In the genomic region with DNA sequence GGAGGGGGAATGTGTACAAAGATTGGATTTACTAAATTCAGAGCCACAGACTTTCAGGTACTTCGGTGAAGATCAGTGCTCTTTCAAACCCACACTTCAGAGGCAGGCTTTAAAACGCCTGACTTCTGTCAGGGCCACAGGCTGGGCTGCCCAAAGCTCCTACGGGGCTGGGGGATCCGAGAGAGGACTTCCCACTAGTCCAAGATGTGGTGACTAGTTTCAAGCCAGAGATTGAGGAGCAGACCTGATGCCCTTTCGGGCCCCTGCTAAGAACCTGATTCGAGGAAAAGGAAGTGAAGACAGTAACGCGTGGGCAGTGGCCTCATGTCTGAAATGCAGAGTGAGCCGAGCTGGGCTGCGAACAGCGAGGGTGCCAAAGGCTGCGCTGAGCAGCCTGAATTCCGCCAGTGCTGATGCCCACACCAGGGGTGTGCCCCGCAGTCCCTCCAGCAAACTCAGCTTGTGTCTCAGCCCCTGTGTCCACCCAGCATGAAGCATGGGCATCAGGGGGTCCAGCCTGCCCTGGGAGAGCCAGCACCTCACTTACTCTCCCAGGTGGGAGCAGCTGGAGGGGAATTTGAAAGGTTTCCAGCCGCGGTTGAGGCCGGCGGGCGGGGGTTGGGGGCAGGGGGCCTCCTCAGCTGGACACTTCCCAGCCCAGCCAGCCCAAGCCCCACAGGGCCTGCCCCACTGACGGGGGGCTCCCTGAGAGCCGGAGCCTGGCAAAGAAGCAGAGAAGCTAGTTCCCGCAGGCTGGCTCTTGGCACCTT, we compare ENCODE assay signal across 2 cellular contexts.
TF ChIP-seq lines count a peak whose summit lies in the region.

No MANE protein-coding gene starts in this region.

TF ChIP-seq in IMR-90, 13 proteins besides CTCF, POLR2A, EP300 and RAD21:
- no peak for TF ChIP-seq SMC3 (IDR thresholded peaks at IDR 0.05; ENCODE audit: low read depth, low read length)
- TF ChIP-seq CHD1 (IDR thresholded peaks at IDR 0.05; ENCODE audit: low read depth, low read length) = no peak
- no peak for TF ChIP-seq RFX5 (IDR thresholded peaks at IDR 0.05; ENCODE audit: low read depth, low read length)
- TF ChIP-seq, protein P1, sequence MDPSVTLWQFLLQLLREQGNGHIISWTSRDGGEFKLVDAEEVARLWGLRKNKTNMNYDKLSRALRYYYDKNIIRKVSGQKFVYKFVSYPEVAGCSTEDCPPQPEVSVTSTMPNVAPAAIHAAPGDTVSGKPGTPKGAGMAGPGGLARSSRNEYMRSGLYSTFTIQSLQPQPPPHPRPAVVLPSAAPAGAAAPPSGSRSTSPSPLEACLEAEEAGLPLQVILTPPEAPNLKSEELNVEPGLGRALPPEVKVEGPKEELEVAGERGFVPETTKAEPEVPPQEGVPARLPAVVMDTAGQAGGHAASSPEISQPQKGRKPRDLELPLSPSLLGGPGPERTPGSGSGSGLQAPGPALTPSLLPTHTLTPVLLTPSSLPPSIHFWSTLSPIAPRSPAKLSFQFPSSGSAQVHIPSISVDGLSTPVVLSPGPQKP (IDR thresholded peaks at IDR 0.05; ENCODE audit: borderline replicate concordance, low read depth, low read length) = no peak
- TF ChIP-seq, protein P2, sequence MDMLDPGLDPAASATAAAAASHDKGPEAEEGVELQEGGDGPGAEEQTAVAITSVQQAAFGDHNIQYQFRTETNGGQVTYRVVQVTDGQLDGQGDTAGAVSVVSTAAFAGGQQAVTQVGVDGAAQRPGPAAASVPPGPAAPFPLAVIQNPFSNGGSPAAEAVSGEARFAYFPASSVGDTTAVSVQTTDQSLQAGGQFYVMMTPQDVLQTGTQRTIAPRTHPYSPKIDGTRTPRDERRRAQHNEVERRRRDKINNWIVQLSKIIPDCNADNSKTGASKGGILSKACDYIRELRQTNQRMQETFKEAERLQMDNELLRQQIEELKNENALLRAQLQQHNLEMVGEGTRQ (IDR thresholded peaks at IDR 0.05; ENCODE audit: low read depth, low read length) = no peak
- no peak for TF ChIP-seq MXI1 (IDR thresholded peaks at IDR 0.05; ENCODE audit: borderline replicate concordance, low read depth, low read length)
- TF ChIP-seq BHLHE40 (IDR thresholded peaks at IDR 0.05; ENCODE audit: low read depth, low read length) = no peak
- no peak for TF ChIP-seq MAFK (IDR thresholded peaks at IDR 0.05; ENCODE audit: low read depth, low read length)
- no peak for TF ChIP-seq NFE2L2 (IDR thresholded peaks at IDR 0.05; ENCODE audit: low read depth, low read length)
- TF ChIP-seq MAZ (IDR thresholded peaks at IDR 0.05; ENCODE audit: borderline replicate concordance, low read depth, low read length) = no peak
- no peak for TF ChIP-seq FOS (IDR thresholded peaks at IDR 0.05; ENCODE audit: low read depth, low read length)
- TF ChIP-seq CEBPB (IDR thresholded peaks at IDR 0.05; ENCODE audit: low read depth, low read length) = no peak
TF ChIP-seq in IMR-90: peak in this region for 0.

TF ChIP-seq in WTC11, 78 proteins besides CTCF, POLR2A, EP300 and RAD21:
- TF ChIP-seq, protein P3, sequence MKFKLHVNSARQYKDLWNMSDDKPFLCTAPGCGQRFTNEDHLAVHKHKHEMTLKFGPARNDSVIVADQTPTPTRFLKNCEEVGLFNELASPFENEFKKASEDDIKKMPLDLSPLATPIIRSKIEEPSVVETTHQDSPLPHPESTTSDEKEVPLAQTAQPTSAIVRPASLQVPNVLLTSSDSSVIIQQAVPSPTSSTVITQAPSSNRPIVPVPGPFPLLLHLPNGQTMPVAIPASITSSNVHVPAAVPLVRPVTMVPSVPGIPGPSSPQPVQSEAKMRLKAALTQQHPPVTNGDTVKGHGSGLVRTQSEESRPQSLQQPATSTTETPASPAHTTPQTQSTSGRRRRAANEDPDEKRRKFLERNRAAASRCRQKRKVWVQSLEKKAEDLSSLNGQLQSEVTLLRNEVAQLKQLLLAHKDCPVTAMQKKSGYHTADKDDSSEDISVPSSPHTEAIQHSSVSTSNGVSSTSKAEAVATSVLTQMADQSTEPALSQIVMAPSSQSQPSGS (CRISPR knock-in tag; IDR thresholded peaks at IDR 0.05; ENCODE audit: borderline replicate concordance, low read depth) = no peak
- TF ChIP-seq, protein P4, sequence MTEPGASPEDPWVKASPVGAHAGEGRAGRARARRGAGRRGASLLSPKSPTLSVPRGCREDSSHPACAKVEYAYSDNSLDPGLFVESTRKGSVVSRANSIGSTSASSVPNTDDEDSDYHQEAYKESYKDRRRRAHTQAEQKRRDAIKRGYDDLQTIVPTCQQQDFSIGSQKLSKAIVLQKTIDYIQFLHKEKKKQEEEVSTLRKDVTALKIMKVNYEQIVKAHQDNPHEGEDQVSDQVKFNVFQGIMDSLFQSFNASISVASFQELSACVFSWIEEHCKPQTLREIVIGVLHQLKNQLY (CRISPR knock-in tag; IDR thresholded peaks at IDR 0.05) = no peak
- TF ChIP-seq, protein P5, sequence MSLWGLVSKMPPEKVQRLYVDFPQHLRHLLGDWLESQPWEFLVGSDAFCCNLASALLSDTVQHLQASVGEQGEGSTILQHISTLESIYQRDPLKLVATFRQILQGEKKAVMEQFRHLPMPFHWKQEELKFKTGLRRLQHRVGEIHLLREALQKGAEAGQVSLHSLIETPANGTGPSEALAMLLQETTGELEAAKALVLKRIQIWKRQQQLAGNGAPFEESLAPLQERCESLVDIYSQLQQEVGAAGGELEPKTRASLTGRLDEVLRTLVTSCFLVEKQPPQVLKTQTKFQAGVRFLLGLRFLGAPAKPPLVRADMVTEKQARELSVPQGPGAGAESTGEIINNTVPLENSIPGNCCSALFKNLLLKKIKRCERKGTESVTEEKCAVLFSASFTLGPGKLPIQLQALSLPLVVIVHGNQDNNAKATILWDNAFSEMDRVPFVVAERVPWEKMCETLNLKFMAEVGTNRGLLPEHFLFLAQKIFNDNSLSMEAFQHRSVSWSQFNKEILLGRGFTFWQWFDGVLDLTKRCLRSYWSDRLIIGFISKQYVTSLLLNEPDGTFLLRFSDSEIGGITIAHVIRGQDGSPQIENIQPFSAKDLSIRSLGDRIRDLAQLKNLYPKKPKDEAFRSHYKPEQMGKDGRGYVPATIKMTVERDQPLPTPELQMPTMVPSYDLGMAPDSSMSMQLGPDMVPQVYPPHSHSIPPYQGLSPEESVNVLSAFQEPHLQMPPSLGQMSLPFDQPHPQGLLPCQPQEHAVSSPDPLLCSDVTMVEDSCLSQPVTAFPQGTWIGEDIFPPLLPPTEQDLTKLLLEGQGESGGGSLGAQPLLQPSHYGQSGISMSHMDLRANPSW (CRISPR knock-in tag; conservative IDR thresholded peaks at IDR 0.05; ENCODE audit: low read depth) = no peak
- TF ChIP-seq ZNF396 (CRISPR knock-in tag; IDR thresholded peaks at IDR 0.05; ENCODE audit: borderline replicate concordance) = no peak
- TF ChIP-seq FOXK1 (CRISPR knock-in tag; IDR thresholded peaks at IDR 0.05) = no peak
- no peak for TF ChIP-seq FOXP1 (CRISPR knock-in tag; IDR thresholded peaks at IDR 0.05; ENCODE audit: borderline replicate concordance)
- TF ChIP-seq RORB (CRISPR knock-in tag; IDR thresholded peaks at IDR 0.05) = no peak
TF ChIP-seq in WTC11: peak in this region for 0.
